14 cellular contexts compared by ENCODE assay signal in the genomic region with DNA sequence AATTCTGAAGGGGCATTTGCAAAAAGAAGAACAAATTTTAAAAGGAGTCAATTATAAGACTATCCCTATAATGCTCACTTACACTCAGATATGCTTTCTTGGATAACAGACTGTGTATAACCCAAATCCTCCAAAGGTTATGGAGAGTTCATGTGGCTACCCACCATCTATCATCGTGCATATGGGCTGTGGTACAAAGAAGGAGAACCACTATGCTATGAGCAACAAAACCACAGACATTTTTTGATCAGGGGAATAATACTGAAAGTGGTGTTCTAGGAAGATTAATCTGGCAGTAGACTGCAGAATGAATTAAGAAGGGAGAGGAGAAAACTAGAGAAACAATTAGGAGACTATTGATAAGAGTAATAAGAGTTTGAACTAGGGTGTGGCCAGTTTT. TPM values are rescaled to one million over a fixed set of nuclear protein-coding genes. Genes with fewer than 3 reads are reported as not detected.
A peak's percentile ranks its signal among the peaks of the same experiment; 100 is the strongest.
DNase-seq lines count a peak whose midpoint lies in the region; ATAC-seq and TF ChIP-seq lines count a peak whose summit lies in the region.
"Had no signal": no experiment of that assay in that cellular context is flagged by ENCODE, and none has a peak within 500 bp of the region (broad histone marks: within the 10 kb centered on the region; RNA-seq: fewer than 3 reads in every experiment).

No MANE protein-coding gene starts in this region.

- ATAC-seq in DND-41 (ENCODE audit: insufficient read depth, low read depth) (peak; percentile 70), GM18870 (IDR thresholded peaks at IDR 0.05; ENCODE audit: unreplicated experiment) (no peak)
- ATAC-seq in activated naive CD8-positive, alpha-beta T cell treated with anti-CD3 and anti-CD28 coated beads, Interleukin-2, amount 10 ng/mL, durations not matched to agents 7 days and 5 days (ENCODE audit: low read depth): peak; percentile 76
- ATAC-seq in naive thymus-derived CD8-positive, alpha-beta T cell: peak; percentile 45 to 50
- ATAC-seq: left ventricle myocardium superior, right lobe of liver had no signal

- peaks cover 31% of the 10 kb centered on the region for H3K4me1 Mint-ChIP-seq in activated naive CD8-positive, alpha-beta T cell treated with anti-CD3 and anti-CD28 coated beads, Interleukin-2, amount 10 ng/mL, durations not matched to agents 7 days and 5 days
- H3K4me1 Mint-ChIP-seq in naive thymus-derived CD8-positive, alpha-beta T cell: peaks cover 22 to 93% (median 79%) of the 10 kb centered on the region in 4 donors
- H3K4me1 Mint-ChIP-seq: neural crest cell had no signal

- H3K9me2 ChIP-seq in Karpas-422 (replicated peaks; ENCODE audit: insufficient read depth, low read length): no peaks in the 10 kb centered on the region

- H3K27me3 Mint-ChIP-seq in activated naive CD8-positive, alpha-beta T cell treated with anti-CD3 and anti-CD28 coated beads, Interleukin-2, amount 10 ng/mL, durations not matched to agents 7 days and 5 days: no peaks in the 10 kb centered on the region
- H3K27me3 Mint-ChIP-seq in naive thymus-derived CD8-positive, alpha-beta T cell: no peaks in the 10 kb centered on the region

- H4K20me1 ChIP-seq in DND-41 (ENCODE audit: insufficient read depth, low read length): peaks cover 49% of the 10 kb centered on the region
- peaks cover 89% of the 10 kb centered on the region for H4K20me1 ChIP-seq in Karpas-422 (ENCODE audit: insufficient read depth, low read depth, low read length)

- DNase-seq in DND-41: no peak
- DNase-seq in Karpas-422: no peak
- no peak for DNase-seq in activated naive CD8-positive, alpha-beta T cell treated with anti-CD3 and anti-CD28 coated beads, Interleukin-2, amount 10 ng/mL, durations not matched to agents 7 days and 5 days
- no peak for DNase-seq in naive thymus-derived CD8-positive, alpha-beta T cell
- no peak for DNase-seq in epidermal melanocyte (ENCODE audit: insufficient read length, low spot score)
- no peak for DNase-seq in G401 (ENCODE audit: low spot score)
- DNase-seq: activated CD8-positive, alpha-beta memory T cell treated with anti-CD3 and anti-CD28 coated beads, Interleukin-2, amount 50 U/mL, for 48 hours; left ventricle myocardium superior; NCI-H1694; NCI-H69; right lobe of liver; substantia nigra had no signal

- H3K36me3 ChIP-seq in DND-41 (ENCODE audit: insufficient read depth, low read length) (peaks cover 83% of the 10 kb centered on the region), Karpas-422 (ENCODE audit: insufficient read depth, low read length) (peaks cover 87% of the 10 kb centered on the region)
- H3K36me3 ChIP-seq: right lobe of liver had no signal

- no peaks in the 10 kb centered on the region for H3K27me3 ChIP-seq in DND-41 (ENCODE audit: insufficient read depth, low read length, poor library complexity)
- H3K27me3 ChIP-seq in Karpas-422 (ENCODE audit: low read length): no peaks in the 10 kb centered on the region
- H3K27me3 ChIP-seq: right lobe of liver had no signal

- H3K4me3 ChIP-seq in DND-41 (ENCODE audit: low read depth in 1 of 2, low read length in 2 of 2) (no peak overlapping the region), Karpas-422 (ENCODE audit: low read length) (no peak overlapping the region)
- H3K4me3 ChIP-seq: right lobe of liver had no signal

- H2AFZ ChIP-seq in DND-41 (ENCODE audit: low read depth, low read length): no peak overlapping the region
- H2AFZ ChIP-seq in Karpas-422 (ENCODE audit: low read length): no peak overlapping the region

- H3K79me2 ChIP-seq in DND-41 (ENCODE audit: insufficient read depth, low read length) (peaks cover 100% of the 10 kb centered on the region), Karpas-422 (ENCODE audit: low read length) (peaks cover 100% of the 10 kb centered on the region)

- H3K27ac Mint-ChIP-seq in activated naive CD8-positive, alpha-beta T cell treated with anti-CD3 and anti-CD28 coated beads, Interleukin-2, amount 10 ng/mL, durations not matched to agents 7 days and 5 days: peak overlapping the region; percentile 32
- peak overlapping the region in 5 of 10 donors; percentile 1 to 47 (median 20) for H3K27ac Mint-ChIP-seq in naive thymus-derived CD8-positive, alpha-beta T cell

- H3K4me1 ChIP-seq in DND-41 (ENCODE audit: insufficient read depth, low read length): peaks cover 19% of the 10 kb centered on the region; the same call in 1 of the 2 replicates
- H3K4me1 ChIP-seq in Karpas-422 (ENCODE audit: low read length): peaks cover 76% of the 10 kb centered on the region

- peak overlapping the region; percentile 23 for H3K4me3 Mint-ChIP-seq in activated naive CD8-positive, alpha-beta T cell treated with anti-CD3 and anti-CD28 coated beads, Interleukin-2, amount 10 ng/mL, durations not matched to agents 7 days and 5 days
- peak overlapping the region in 3 of 10 donors; percentile 4 to 22 (median 21) for H3K4me3 Mint-ChIP-seq in naive thymus-derived CD8-positive, alpha-beta T cell
- H3K4me3 Mint-ChIP-seq: neural crest cell had no signal

- H3K9me3 Mint-ChIP-seq in activated naive CD8-positive, alpha-beta T cell treated with anti-CD3 and anti-CD28 coated beads, Interleukin-2, amount 10 ng/mL, durations not matched to agents 7 days and 5 days: peaks cover 30% of the 10 kb centered on the region
- H3K9me3 Mint-ChIP-seq in naive thymus-derived CD8-positive, alpha-beta T cell: peaks cover 6 to 38% (median 16%) of the 10 kb centered on the region in 9 donors

- TF ChIP-seq CTCF in DND-41 (IDR thresholded peaks at IDR 0.05; ENCODE audit: borderline replicate concordance, extremely low read depth, low read length, poor library complexity, severe bottlenecking): no peak

- in situ Hi-C loops in G401 (cut with HindIII; ENCODE audit: low sequenced_read_pairs): no loop called here

- no peak overlapping the region for H3K4me2 ChIP-seq in DND-41 (ENCODE audit: insufficient read depth, low read length)
- H3K4me2 ChIP-seq in Karpas-422 (ENCODE audit: low read depth, low read length, poor library complexity, severe bottlenecking): no peak overlapping the region

- no peak overlapping the region for H3K27ac ChIP-seq in DND-41 (ENCODE audit: low read length)
- H3K27ac ChIP-seq in Karpas-422 (ENCODE audit: low read length): 0 out of 2 replicates have a peak overlapping the region, but pooled peaks have one; percentile 11
- H3K27ac ChIP-seq: right lobe of liver had no signal

- H3K9ac ChIP-seq in DND-41 (ENCODE audit: low read depth, low read length) (no peak overlapping the region), Karpas-422 (ENCODE audit: low read length) (no peak overlapping the region)

- H3K36me3 Mint-ChIP-seq in activated naive CD8-positive, alpha-beta T cell treated with anti-CD3 and anti-CD28 coated beads, Interleukin-2, amount 10 ng/mL, durations not matched to agents 7 days and 5 days: peaks cover 56% of the 10 kb centered on the region
- peaks cover 22 to 52% (median 41%) of the 10 kb centered on the region in 3 donors for H3K36me3 Mint-ChIP-seq in naive thymus-derived CD8-positive, alpha-beta T cell

- POLR2A ChIA-PET in activated naive CD8-positive, alpha-beta T cell treated with anti-CD3 and anti-CD28 coated beads, Interleukin-2, amount 10 ng/mL, durations not matched to agents 7 days and 5 days (lab: Charles Lee): no interaction called here
- POLR2A ChIA-PET in naive thymus-derived CD8-positive, alpha-beta T cell (lab: Charles Lee): no interaction called here

- peaks cover 27% of the 10 kb centered on the region for H3K9me3 ChIP-seq in DND-41 (ENCODE audit: insufficient read depth, low read length, severe bottlenecking)
- H3K9me3 ChIP-seq in Karpas-422 (ENCODE audit: low read length): no peaks in the 10 kb centered on the region
- H3K9me3 ChIP-seq: right lobe of liver had no signal

RNA-seq across cellular contexts. Expression of gene NR3C1, which starts 16.8 kb away (rescaled TPM):
- total RNA-seq in Karpas-422 (2014; rRNA removed; shearing (Covaris generic); ENCODE audit: low replicate concordance): 189 and 364 TPM in 2 replicates
- 100 to 1,000 TPM in 1 of 2 experiments, 10 to 100 TPM in 1; 95.5 to 102 TPM for total RNA-seq in activated naive CD8-positive, alpha-beta T cell treated with anti-CD3 and anti-CD28 coated beads, Interleukin-2, amount 10 ng/mL, durations not matched to agents 7 days and 5 days
- 100 to 1,000 TPM; 131 to 133 TPM for total RNA-seq in naive thymus-derived CD8-positive, alpha-beta T cell
- polyA plus RNA-seq in naive thymus-derived CD8-positive, alpha-beta T cell: 10 to 100 TPM; 60.2 to 83.9 (median 67.1) TPM
- total RNA-seq in G401 (2014; rRNA removed; shearing (Covaris generic)): not detected in 2 replicates

Comparison
In these comparisons a context has a peak if more than half of its experiments do, and no peak if none do; other contexts are left out.
1. RNA of gene NR3C1, which starts 16.8 kb away (total RNA-seq): 189 to 364 TPM in Karpas-422, 131 to 133 TPM in naive thymus-derived CD8-positive, alpha-beta T cell and 95.5 to 102 TPM in activated naive CD8-positive, alpha-beta T cell treated with anti-CD3 and anti-CD28 coated beads, Interleukin-2, amount 10 ng/mL, durations not matched to agents 7 days and 5 days; not detected in G401; every median in the first group is over 10 times any median in the second.